In the genomic region with DNA sequence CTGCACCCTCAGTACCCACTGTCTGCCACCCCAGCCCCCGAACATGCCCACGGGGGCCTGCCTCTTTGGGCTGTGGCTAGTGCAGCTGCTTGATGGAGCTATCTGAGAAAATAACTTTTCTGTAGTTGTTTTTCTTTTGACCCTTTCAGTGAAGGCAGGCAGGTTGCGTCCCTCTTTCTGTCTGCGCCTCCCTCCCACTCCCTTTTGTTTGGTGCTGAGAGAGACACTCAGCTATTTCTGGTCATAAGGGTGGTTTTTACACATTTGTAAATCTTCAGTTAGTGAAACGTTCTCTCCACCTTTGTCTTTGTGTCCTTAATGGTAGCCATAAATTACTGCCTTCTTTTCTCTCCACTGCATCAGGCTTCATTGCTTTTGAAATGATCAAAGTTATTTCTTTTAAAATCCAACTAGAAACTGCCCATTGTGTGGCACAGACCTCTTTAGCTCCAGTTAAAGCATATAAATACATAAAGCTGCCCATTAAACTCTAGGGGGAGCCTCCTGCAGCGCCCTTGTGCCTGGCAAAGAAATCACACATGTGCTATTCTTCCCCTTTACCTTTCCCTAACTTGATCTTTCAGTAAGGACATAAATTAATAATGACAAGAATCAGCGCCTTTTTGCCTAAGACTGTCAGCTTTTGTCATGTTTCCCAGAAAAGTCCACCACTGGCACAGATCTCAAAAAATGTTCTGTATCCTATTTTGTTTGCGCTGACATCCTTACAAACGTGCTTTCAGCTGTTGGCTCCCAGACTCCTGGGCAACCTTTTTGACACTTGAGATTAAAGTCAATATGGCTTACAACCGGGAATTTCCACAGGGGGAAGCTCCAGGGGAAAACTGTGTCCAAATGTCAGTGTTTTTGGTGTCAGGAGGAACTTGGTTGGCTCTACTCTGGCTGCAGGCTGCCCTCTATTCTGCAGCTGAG, we compare ENCODE assay signal across 10 cellular contexts. TPM values are rescaled to one million over a fixed set of nuclear protein-coding genes. Genes with fewer than 3 reads are reported as not detected.
DNase-seq lines count a peak whose midpoint lies in the region; TF ChIP-seq lines count a peak whose summit lies in the region.
"Had no signal": no experiment of that assay in that cellular context is flagged by ENCODE, and none has a peak within 500 bp of the region (broad histone marks: within the 10 kb centered on the region; RNA-seq: fewer than 3 reads in every experiment).

No MANE protein-coding gene starts in this region.

- peaks cover 3% of the 10 kb centered on the region for H3K9me3 Mint-ChIP-seq in neural crest cell

- no peaks in the 10 kb centered on the region for H3K36me3 Mint-ChIP-seq in neural crest cell (ENCODE audit: low read depth)

- 74 to 85% methylated on average over 10 of the region's 10 CpGs for WGBS in lower leg skin, 2 donors

- H3K4me1 Mint-ChIP-seq in neural crest cell: peaks cover 23% of the 10 kb centered on the region

- in situ Hi-C loops in astrocyte of the cerebellum (cut with HindIII; ENCODE audit: low sequenced_read_pairs): no loop called here

- no peak for TF ChIP-seq POLR2A in lower leg skin (IDR thresholded peaks at IDR 0.05)

- TF ChIP-seq CTCF in astrocyte of the cerebellum (IDR thresholded peaks at IDR 0.05; ENCODE audit: low read depth, low read length, missing control alignments): peak; percentile 53
- TF ChIP-seq CTCF in neural crest cell (conservative IDR thresholded peaks at IDR 0.05): peak; percentile 25
- TF ChIP-seq CTCF in lower leg skin (IDR thresholded peaks at IDR 0.05): no peak

- DNase-seq in NCI-H2171 treated with DMSO at 0.1 percent for 48 hours (lab: John Stamatoyannopoulos, UW) (peak; percentile 10), NCI-H2171 (lab: John Stamatoyannopoulos, UW) (no peak), LHCN-M2 (ENCODE audit: low read depth) (peak; percentile 7), astrocyte of the cerebellum (ENCODE audit: low read depth) (no peak), neural crest cell (ENCODE audit: low read depth, low spot score) (no peak), lower leg skin (ENCODE audit: low spot score in 2 of 2) (no peak), mesenteric fat pad (ENCODE audit: low spot score) (no peak), GM19240 (ENCODE audit: insufficient read length, low spot score) (no peak)
- DNase-seq: activated naive CD4-positive, alpha-beta T cell treated with anti-CD3 and anti-CD28 coated beads, Interleukin-2, amount 50 U/mL, for 16 hours; stimulated activated CD4-positive, alpha-beta T cell treated with anti-CD3 and anti-CD28 coated beads, Interleukin-4, amount 100 ng/mL, for 24 hours had no signal

- H3K27me3 Mint-ChIP-seq in neural crest cell (ENCODE audit: low read depth): peaks cover 41% of the 10 kb centered on the region

- peak overlapping the region; percentile 62 for H3K4me3 Mint-ChIP-seq in neural crest cell

- intact Hi-C loops in lower leg skin (cut with DNase I; ENCODE audit: low total_unique reads): no loop called here

- no peak overlapping the region for H3K27ac Mint-ChIP-seq in neural crest cell (ENCODE audit: unreplicated experiment)

- H3K4me3 ChIP-seq in astrocyte of the cerebellum (ENCODE audit: low read depth, low read length) (no peak overlapping the region), lower leg skin (ENCODE audit: low read depth, poor library complexity, severe bottlenecking) (no peak overlapping the region)

RNA-seq across cellular contexts. Expression of a gene that starts 1.7 kb away (rescaled TPM):
- total RNA-seq in LHCN-M2 (2014; rRNA removed) (0.06 and 0.11 TPM in 2 replicates), neural crest cell (7.5 and 11.0 TPM in 2 replicates), lower leg skin (10 to 100 TPM in 2 of 4 donors, 1 to 10 TPM in 2; 4.4 to 17.3 (median 10.3) TPM), mesenteric fat pad (29.2 TPM)
- polyA plus RNA-seq in LHCN-M2 (2012): 1.2 TPM

Comparison
In these comparisons a context has a peak if more than half of its experiments do, and no peak if none do; other contexts are left out.
1. DNase-seq: peak in NCI-H2171 treated with DMSO at 0.1 percent for 48 hours (single experiment) and LHCN-M2 (single experiment); none in NCI-H2171 (single experiment), astrocyte of the cerebellum (single experiment), neural crest cell (single experiment), lower leg skin (0 of 2), mesenteric fat pad (single experiment) and GM19240 (single experiment).
2. CTCF ChIP-seq: peak in astrocyte of the cerebellum (single experiment) and neural crest cell (single experiment); none in lower leg skin (0 of 3).